Comparison of ENCODE assay signal across 20 cellular contexts in the genomic region with DNA sequence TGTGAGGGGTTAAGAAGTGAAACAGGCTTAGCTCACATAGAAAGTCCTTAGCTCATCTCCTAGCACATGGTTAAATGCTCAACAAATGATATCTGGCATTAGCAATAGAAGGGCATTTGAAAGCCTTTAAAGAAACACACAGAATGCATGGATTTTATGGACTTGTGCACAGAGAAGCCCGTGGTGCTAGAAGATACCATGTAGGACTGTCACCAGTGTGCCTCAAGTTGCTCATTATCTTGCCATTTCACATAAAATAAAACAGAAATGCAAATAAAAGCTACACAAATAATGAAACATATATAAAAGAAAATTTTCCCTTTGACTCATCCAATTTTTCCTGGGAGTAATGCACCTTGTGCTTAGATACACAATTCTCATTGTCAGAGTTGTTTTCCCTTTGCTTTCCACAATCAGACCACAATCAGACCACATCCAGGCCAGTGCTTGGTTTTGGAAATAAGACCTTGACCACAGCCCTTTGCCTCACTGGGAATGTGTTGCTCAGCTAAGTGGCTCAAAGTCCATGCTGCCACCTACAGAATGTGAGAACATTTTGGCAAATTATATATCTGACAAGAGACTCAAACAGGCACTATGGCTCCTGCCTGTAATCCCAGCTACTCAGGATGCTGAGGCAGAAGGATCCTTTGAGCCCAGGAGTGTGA. TPM values are rescaled to one million over a fixed set of nuclear protein-coding genes. Genes with fewer than 3 reads are reported as not detected.
A peak's percentile ranks its signal among the peaks of the same experiment; 100 is the strongest.
DNase-seq lines count a peak whose midpoint lies in the region; ATAC-seq and TF ChIP-seq lines count a peak whose summit lies in the region.
"Had no signal": no experiment of that assay in that cellular context is flagged by ENCODE, and none has a peak within 500 bp of the region (broad histone marks: within the 10 kb centered on the region; RNA-seq: fewer than 3 reads in every experiment).

No MANE protein-coding gene starts in this region.

- H3K4me1 ChIP-seq in Panc1 (ENCODE audit: control insufficient read depth, insufficient read depth, low read length), result no peaks in the 10 kb centered on the region
- H3K4me1 ChIP-seq: lower lobe of right lung, prostate gland had no signal

- CTCF ChIA-PET in Panc1 (lab: Charles Lee), result interaction anchor here (0.7 kb wide), 1 partner anchor 11 kb away, joined by 9 read pairs; no protein-coding TSS in a partner anchor

- ATAC-seq in stimulated activated naive CD8-positive, alpha-beta T cell treated with anti-CD3 and anti-CD28 coated beads, Interleukin-15, Interleukin-2, amounts not matched to agents 100 U/mL and 50 U/mL, for 24 hours, result no peak
- ATAC-seq in stimulated activated naive CD8-positive, alpha-beta T cell treated with anti-CD3 and anti-CD28 coated beads, Interleukin-15, amount 100 ng/mL, for 72 hours, result no peak
- peak; percentile 85 for ATAC-seq in Panc1
- no peak for ATAC-seq in GM18511 (IDR thresholded peaks at IDR 0.05; ENCODE audit: unreplicated experiment)
- ATAC-seq in HG02798 (IDR thresholded peaks at IDR 0.05; ENCODE audit: poor library complexity, unreplicated experiment), result no peak
- ATAC-seq: lower lobe of right lung, Right ventricle myocardium inferior had no signal

- H3K4me1 Mint-ChIP-seq in stimulated activated naive CD8-positive, alpha-beta T cell treated with anti-CD3 and anti-CD28 coated beads, Interleukin-15, amount 100 ng/mL, for 72 hours, result no peaks in the 10 kb centered on the region

- H3K4me3 Mint-ChIP-seq in stimulated activated naive CD8-positive, alpha-beta T cell treated with anti-CD3 and anti-CD28 coated beads, Interleukin-15, amount 100 ng/mL, for 72 hours, result no peak overlapping the region

- H3K4me3 ChIP-seq in Panc1 (ENCODE audit: low read depth in 2 of 2, low read length in 2 of 2), result no peak overlapping the region
- H3K4me3 ChIP-seq in fibroblast of villous mesenchyme (ENCODE audit: low read depth, low read length), result no peak overlapping the region
- H3K4me3 ChIP-seq: lower lobe of right lung, prostate gland, smooth muscle cell had no signal

- no peak for TF ChIP-seq POLR2A in erythroblast (IDR thresholded peaks at IDR 0.05; ENCODE audit: low read length)

- no peak overlapping the region for H3K27ac Mint-ChIP-seq in stimulated activated naive CD8-positive, alpha-beta T cell treated with anti-CD3 and anti-CD28 coated beads, Interleukin-15, amount 100 ng/mL, for 72 hours

- H3K27me3 ChIP-seq in Panc1 (ENCODE audit: control insufficient read depth, insufficient read depth, low read length), result no peaks in the 10 kb centered on the region; the same call in 1 of the 2 replicates

- in situ Hi-C loops in Panc1 (cut with HindIII; ENCODE audit: low pct_unique_long_range_greater_than_20kb, low sequenced_read_pairs), result no loop called here

- no peaks in the 10 kb centered on the region for H3K9me3 Mint-ChIP-seq in stimulated activated naive CD8-positive, alpha-beta T cell treated with anti-CD3 and anti-CD28 coated beads, Interleukin-15, amount 100 ng/mL, for 72 hours

- POLR2A ChIA-PET in Panc1 (lab: Charles Lee), result no interaction called here

- H3K9me3 ChIP-seq in Panc1 (ENCODE audit: control insufficient read depth, insufficient read depth, low read depth, low read length), result no peaks in the 10 kb centered on the region
- H3K9me3 ChIP-seq: lower lobe of right lung, prostate gland had no signal

- H3K27ac ChIP-seq in Panc1 (ENCODE audit: low read length), result no peak overlapping the region
- H3K27ac ChIP-seq: lower lobe of right lung, prostate gland had no signal

- H3K27me3 Mint-ChIP-seq in stimulated activated naive CD8-positive, alpha-beta T cell treated with anti-CD3 and anti-CD28 coated beads, Interleukin-15, amount 100 ng/mL, for 72 hours, result no peaks in the 10 kb centered on the region

- TF ChIP-seq CTCF in Panc1 (IDR thresholded peaks at IDR 0.05) (peak; percentile 29; the same call in 1 of the 2 replicates), fibroblast of villous mesenchyme (IDR thresholded peaks at IDR 0.05; ENCODE audit: insufficient read depth, low read depth, low read length) (no peak)

- intact Hi-C loops in Panc1 (cut with micrococcal nuclease; ENCODE audit: unreplicated experiment), result no loop called here

- peak; percentile 8 for DNase-seq in stimulated activated naive CD8-positive, alpha-beta T cell treated with anti-CD3 and anti-CD28 coated beads, Interleukin-15, Interleukin-2, amounts not matched to agents 100 U/mL and 50 U/mL, for 24 hours
- DNase-seq in stimulated activated naive CD8-positive, alpha-beta T cell treated with anti-CD3 and anti-CD28 coated beads, Interleukin-15, amount 100 ng/mL, for 72 hours, result no peak
- DNase-seq in Panc1 (ENCODE audit: low read depth, low spot score) (peak; percentile 20), fibroblast of villous mesenchyme (ENCODE audit: low read depth) (peak; percentile 3), NCI-H128 (lab: John Stamatoyannopoulos, UW; ENCODE audit: unreplicated experiment) (no peak), erythroblast (lab: John Stamatoyannopoulos, UW) (no peak)
- DNase-seq: activated CD4-positive, alpha-beta T cell treated with anti-CD3 and anti-CD28 coated beads, Interleukin-2, amount 50 U/mL, for 1 hour; activated CD8-positive, alpha-beta memory T cell treated with anti-CD3 and anti-CD28 coated beads, Interleukin-2, amount 50 U/mL, for 48 hours; C1 segment of cervical spinal cord; KG1; lower lobe of right lung; NCI-H1048; NCI-H2029; NCI-H446 treated with DMSO at 0.1 percent for 48 hours; stimulated activated CD4-positive, alpha-beta T cell treated with anti-CD3 and anti-CD28 coated beads, Interleukin-4, amount 100 ng/mL, for 4 hours had no signal

- BruUV-seq in Panc1 (replicated peaks; lab: Mats Ljungman, UMichigan), result no TSS peak

- no peaks in the 10 kb centered on the region for H3K36me3 ChIP-seq in Panc1 (ENCODE audit: control insufficient read depth, insufficient read depth, low read length)
- H3K36me3 ChIP-seq: lower lobe of right lung, prostate gland had no signal

RNA-seq across cellular contexts. Expression of a gene that starts 9.5 kb away (rescaled TPM):
- total RNA-seq in Panc1 (2021; ENCODE audit: unreplicated experiment) (59.3 TPM), fibroblast of villous mesenchyme (81.5 and 85.9 TPM in 2 replicates)
- polyA plus RNA-seq in Panc1 (2012; ENCODE audit: insufficient read length), result 52.1 TPM

Comparison
In these comparisons a context has a peak if more than half of its experiments do, and no peak if none do; other contexts are left out.
1. DNase-seq: peak in stimulated activated naive CD8-positive, alpha-beta T cell treated with anti-CD3 and anti-CD28 coated beads, Interleukin-15, Interleukin-2, amounts not matched to agents 100 U/mL and 50 U/mL, for 24 hours (single experiment), Panc1 (single experiment) and fibroblast of villous mesenchyme (single experiment); none in stimulated activated naive CD8-positive, alpha-beta T cell treated with anti-CD3 and anti-CD28 coated beads, Interleukin-15, amount 100 ng/mL, for 72 hours (0 of 2), NCI-H128 (single experiment) and erythroblast (0 of 2).